In the genomic region with DNA sequence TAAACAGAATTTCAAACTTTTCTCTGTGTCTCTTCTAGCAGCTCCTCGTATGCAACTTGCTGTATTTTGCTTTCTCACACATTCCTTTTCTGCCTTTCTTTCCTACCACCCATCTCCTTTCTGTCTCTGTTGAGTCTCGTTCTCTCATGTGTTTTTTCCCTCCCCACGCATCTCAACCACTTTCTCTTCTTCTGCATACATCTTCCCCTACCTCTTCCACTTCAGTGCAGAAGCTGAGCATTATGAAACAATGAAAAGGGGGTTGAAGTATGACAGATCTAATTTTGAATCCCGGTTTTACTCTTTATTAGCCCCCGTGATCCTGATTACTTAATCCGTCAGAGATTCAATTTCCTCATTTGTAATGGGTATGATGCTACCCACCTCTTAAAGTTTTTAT, we compare ENCODE assay signal across 17 cellular contexts. TPM values are rescaled to one million over a fixed set of nuclear protein-coding genes. Genes with fewer than 3 reads are reported as not detected.
A peak's percentile ranks its signal among the peaks of the same experiment; 100 is the strongest.
DNase-seq lines count a peak whose midpoint lies in the region; TF ChIP-seq lines count a peak whose summit lies in the region.
"Had no signal": no experiment of that assay in that cellular context is flagged by ENCODE, and none has a peak within 500 bp of the region (broad histone marks: within the 10 kb centered on the region; RNA-seq: fewer than 3 reads in every experiment).

No MANE protein-coding gene starts in this region.

- no peaks in the 10 kb centered on the region for H3K9me3 Mint-ChIP-seq in activated T-cell treated with anti-CD3 and anti-CD28 coated beads, Interleukin-2, amount 50 U/mL, for 24 hours
- H3K9me3 Mint-ChIP-seq in endothelial cell (ENCODE audit: unreplicated experiment) = no peaks in the 10 kb centered on the region
- no peaks in the 10 kb centered on the region for H3K9me3 Mint-ChIP-seq in Calu3 (ENCODE audit: low read depth, unreplicated experiment)
- H3K9me3 Mint-ChIP-seq: CD4-positive, alpha-beta T cell had no signal

- BruUV-seq in Calu3 (replicated peaks; lab: Mats Ljungman, UMichigan) = no TSS peak

- no peaks in the 10 kb centered on the region for H3K27me3 Mint-ChIP-seq in activated T-cell treated with anti-CD3 and anti-CD28 coated beads, Interleukin-2, amount 50 U/mL, for 24 hours
- H3K27me3 Mint-ChIP-seq in endothelial cell (ENCODE audit: unreplicated experiment) (peaks cover 2% of the 10 kb centered on the region), Calu3 (ENCODE audit: unreplicated experiment) (no peaks in the 10 kb centered on the region)
- H3K27me3 Mint-ChIP-seq: CD4-positive, alpha-beta T cell had no signal

- CTCF ChIA-PET in Calu3 (lab: Charles Lee) = no interaction called here

- no peak for DNase-seq in activated T-cell treated with anti-CD3 and anti-CD28 coated beads, Interleukin-2, amount 50 U/mL, for 24 hours
- no peak for DNase-seq in activated T-cell treated with anti-CD3 and anti-CD28 coated beads, Interleukin-2, amount 50 U/mL, for 1 hour
- DNase-seq in CD1c-positive myeloid dendritic cell (ENCODE audit: extremely low spot score) = peak; percentile 59
- DNase-seq in OCI-M1 (lab: John Stamatoyannopoulos, UW) = peak; percentile 27
- DNase-seq in endothelial cell (ENCODE audit: low spot score) = no peak
- DNase-seq in NCI-H1092 (lab: John Stamatoyannopoulos, UW) = no peak
- no peak for DNase-seq in Calu3
- DNase-seq in NK-92 treated with Interleukin-12 subunit alpha and Interleukin-12 subunit beta, amount 100 ng/mL, for 24 hours (lab: John Stamatoyannopoulos, UW) = no peak
- DNase-seq: CD4-positive, alpha-beta T cell; GOT3; KG1; NCI-H1092 treated with DMSO at 0.1 percent for 48 hours; NCI-H1694; NCI-H2107; NCI-H226; NCI-H526 treated with DMSO at 0.1 percent for 48 hours; RPMI8226 had no signal

- TF ChIP-seq CTCF in endothelial cell (IDR thresholded peaks at IDR 0.05; ENCODE audit: unreplicated experiment) (no peak), Calu3 (IDR thresholded peaks at IDR 0.05; ENCODE audit: unreplicated experiment) (no peak)

- peaks cover 53% of the 10 kb centered on the region for H3K36me3 Mint-ChIP-seq in activated T-cell treated with anti-CD3 and anti-CD28 coated beads, Interleukin-2, amount 50 U/mL, for 24 hours (ENCODE audit: low read depth)
- no peaks in the 10 kb centered on the region for H3K36me3 Mint-ChIP-seq in endothelial cell (ENCODE audit: low read depth, unreplicated experiment)
- H3K36me3 Mint-ChIP-seq in Calu3 (ENCODE audit: insufficient read depth, unreplicated experiment) = no peaks in the 10 kb centered on the region

- intact Hi-C loops in Calu3 (cut with micrococcal nuclease; ENCODE audit: unreplicated experiment) = no loop called here

- H3K4me3 Mint-ChIP-seq in activated T-cell treated with anti-CD3 and anti-CD28 coated beads, Interleukin-2, amount 50 U/mL, for 24 hours = peak overlapping the region; percentile 66
- H3K4me3 Mint-ChIP-seq in endothelial cell (ENCODE audit: unreplicated experiment) = peak overlapping the region; percentile 18
- no peak overlapping the region for H3K4me3 Mint-ChIP-seq in Calu3 (ENCODE audit: low read depth, unreplicated experiment)

- H3K27ac Mint-ChIP-seq in activated T-cell treated with anti-CD3 and anti-CD28 coated beads, Interleukin-2, amount 50 U/mL, for 24 hours = peak overlapping the region; percentile 16
- H3K27ac Mint-ChIP-seq in endothelial cell (ENCODE audit: unreplicated experiment) (no peak overlapping the region), Calu3 (ENCODE audit: unreplicated experiment) (no peak overlapping the region)
- H3K27ac Mint-ChIP-seq: CD4-positive, alpha-beta T cell had no signal

- H3K4me1 Mint-ChIP-seq in activated T-cell treated with anti-CD3 and anti-CD28 coated beads, Interleukin-2, amount 50 U/mL, for 24 hours (ENCODE audit: low read depth) = peaks cover 68% of the 10 kb centered on the region
- peaks cover 54% of the 10 kb centered on the region for H3K4me1 Mint-ChIP-seq in endothelial cell (ENCODE audit: unreplicated experiment)
- peaks cover 8% of the 10 kb centered on the region for H3K4me1 Mint-ChIP-seq in Calu3 (ENCODE audit: low read depth, unreplicated experiment)

RNA-seq across cellular contexts. Expression of a gene that starts 7.2 kb away (rescaled TPM):
- total RNA-seq in endothelial cell (ENCODE audit: unreplicated experiment) (15.6 TPM), Calu3 (2022) (1.4 and 1.6 TPM in 2 replicates)

Comparison
In these comparisons a context has a peak if more than half of its experiments do, and no peak if none do; other contexts are left out.
1. DNase-seq: peak in CD1c-positive myeloid dendritic cell (single experiment) and OCI-M1 (single experiment); none in activated T-cell treated with anti-CD3 and anti-CD28 coated beads, Interleukin-2, amount 50 U/mL, for 24 hours (single experiment), activated T-cell treated with anti-CD3 and anti-CD28 coated beads, Interleukin-2, amount 50 U/mL, for 1 hour (single experiment), endothelial cell (single experiment), NCI-H1092 (single experiment), Calu3 (single experiment) and NK-92 treated with Interleukin-12 subunit alpha and Interleukin-12 subunit beta, amount 100 ng/mL, for 24 hours (single experiment).